ENCODE assay signal across 19 cellular contexts in genomic region chr17:80319999-80320344, GRCh38. TPM values are rescaled to one million over a fixed set of nuclear protein-coding genes. Genes with fewer than 3 reads are reported as not detected.
A peak's percentile ranks its signal among the peaks of the same experiment; 100 is the strongest.
DNase-seq lines count a peak whose midpoint lies in the region; ATAC-seq, FAIRE-seq and TF ChIP-seq lines count a peak whose summit lies in the region.
"Had no signal": no experiment of that assay in that cellular context is flagged by ENCODE, and none has a peak within 500 bp of the region (broad histone marks: within the 10 kb centered on the region; RNA-seq: fewer than 3 reads in every experiment).

No MANE protein-coding gene starts in this region.

- ATAC-seq in activated naive CD4-positive, alpha-beta T cell treated with anti-CD3 and anti-CD28 coated beads, Interleukin-2, amount 50 U/mL, for 72 hours = no peak
- ATAC-seq in K562 = peak; percentile 69
- peak; percentile 66 for ATAC-seq in stimulated activated effector memory CD8-positive, alpha-beta T cell treated with anti-CD3 and anti-CD28 coated beads, Interleukin-12 subunit alpha, Interleukin-12 subunit beta, amount 100 ng/mL, for 72 hours

- H3K27ac Mint-ChIP-seq in activated naive CD4-positive, alpha-beta T cell treated with anti-CD3 and anti-CD28 coated beads, Interleukin-2, amount 50 U/mL, for 72 hours = peak overlapping the region; percentile 14 to 84
- peak overlapping the region; percentile 18 for H3K27ac Mint-ChIP-seq in activated CD4-positive, alpha-beta memory T cell treated with anti-CD3 and anti-CD28 coated beads for 36 hours
- peak overlapping the region; percentile 17 for H3K27ac Mint-ChIP-seq in stimulated activated effector memory CD8-positive, alpha-beta T cell treated with anti-CD3 and anti-CD28 coated beads, Interleukin-12 subunit alpha, Interleukin-12 subunit beta, amount 100 ng/mL, for 72 hours
- H3K27ac Mint-ChIP-seq: IgD-negative memory B cell had no signal

- no peaks in the 10 kb centered on the region for H3K79me2 ChIP-seq in K562 (ENCODE audit: control insufficient read depth, insufficient read depth, low read length)

- H3K36me3 Mint-ChIP-seq in activated naive CD4-positive, alpha-beta T cell treated with anti-CD3 and anti-CD28 coated beads, Interleukin-2, amount 50 U/mL, for 72 hours = peaks cover 51 to 75% of the 10 kb centered on the region in 2 donors
- H3K36me3 Mint-ChIP-seq in activated CD4-positive, alpha-beta memory T cell treated with anti-CD3 and anti-CD28 coated beads for 36 hours = peaks cover 82% of the 10 kb centered on the region
- peaks cover 98% of the 10 kb centered on the region for H3K36me3 Mint-ChIP-seq in stimulated activated effector memory CD8-positive, alpha-beta T cell treated with anti-CD3 and anti-CD28 coated beads, Interleukin-12 subunit alpha, Interleukin-12 subunit beta, amount 100 ng/mL, for 72 hours

- H3K36me3 ChIP-seq in K562 (ENCODE audit: control insufficient read depth, insufficient read depth, low read length) = peaks cover 53% of the 10 kb centered on the region; the same call in 2 of the 3 replicates

- H3K27ac ChIP-seq in K562 (ENCODE audit: extremely low read depth, low read depth, low read length) = peak overlapping the region; percentile 71

- H3K4me2 ChIP-seq in K562 (ENCODE audit: insufficient read depth, low read length) = no peak overlapping the region

- no peak overlapping the region for H3K9ac ChIP-seq in K562 (ENCODE audit: insufficient read depth in 1 of 2, low read depth in 2 of 2, low read length in 2 of 2)

- no peak for DNase-seq in activated naive CD4-positive, alpha-beta T cell treated with anti-CD3 and anti-CD28 coated beads, Interleukin-2, amount 50 U/mL, for 72 hours (ENCODE audit: low spot score in 2 of 2)
- no peak for DNase-seq in activated naive CD4-positive, alpha-beta T cell treated with Interleukin-2 at 50 U/mL for 16 hours
- no peak for DNase-seq in activated CD4-positive, alpha-beta memory T cell treated with anti-CD3 and anti-CD28 coated beads for 36 hours
- DNase-seq in K562 (ENCODE audit: extremely low read depth in 1 of 4, low spot score in 3 of 4) = peak; percentile 18 to 30 (median 26)
- no peak for DNase-seq in stimulated activated effector memory CD8-positive, alpha-beta T cell treated with anti-CD3 and anti-CD28 coated beads, Interleukin-12 subunit alpha, Interleukin-12 subunit beta, amount 100 ng/mL, for 72 hours (ENCODE audit: low spot score in 2 of 2)
- DNase-seq in mucosa of gallbladder (ENCODE audit: low spot score) = no peak
- no peak for DNase-seq in MV-4-11 (lab: John Stamatoyannopoulos, UW)
- DNase-seq: Caco-2; DMS153; EL; H7; NCI-H1417; NCI-H2029; NCI-H2171; NCI-H446; NCI-H69; NK-92 treated with Interleukin-12 subunit alpha and Interleukin-12 subunit beta, amount 100 ng/mL, for 24 hours; SHP77 treated with DMSO at 0.1 percent for 48 hours had no signal

- H3K9me1 ChIP-seq in K562 (ENCODE audit: control insufficient read depth, insufficient read depth, low read length) = no peaks in the 10 kb centered on the region

- no peak overlapping the region for H3K4me3 Mint-ChIP-seq in activated CD4-positive, alpha-beta memory T cell treated with anti-CD3 and anti-CD28 coated beads for 36 hours
- no peak overlapping the region for H3K4me3 Mint-ChIP-seq in stimulated activated effector memory CD8-positive, alpha-beta T cell treated with anti-CD3 and anti-CD28 coated beads, Interleukin-12 subunit alpha, Interleukin-12 subunit beta, amount 100 ng/mL, for 72 hours
- H3K4me3 Mint-ChIP-seq: IgD-negative memory B cell had no signal

- no peaks in the 10 kb centered on the region for H4K20me1 ChIP-seq in K562 (replicated peaks; ENCODE audit: control insufficient read depth, insufficient read depth, low read length)

- peak; percentile 69 for FAIRE-seq in K562 (lab: Jason Lieb, UNC)

- POLR2A ChIA-PET in activated CD4-positive, alpha-beta memory T cell treated with anti-CD3 and anti-CD28 coated beads for 36 hours (lab: Charles Lee) = no interaction called here
- POLR2A ChIA-PET in K562 (lab: Yijun Ruan, JAX) = no interaction called here

- H2AFZ ChIP-seq in K562 (ENCODE audit: low read depth, low read length) = no peak overlapping the region

- TF ChIP-seq EP300 in K562 (IDR thresholded peaks at IDR 0.05; ENCODE audit: low read length) = peak; percentile 17; the same call in 1 of the 2 replicates

- H3K27me3 Mint-ChIP-seq in activated CD4-positive, alpha-beta memory T cell treated with anti-CD3 and anti-CD28 coated beads for 36 hours = no peaks in the 10 kb centered on the region
- H3K27me3 Mint-ChIP-seq: IgD-negative memory B cell had no signal

- H3K9me3 Mint-ChIP-seq in activated naive CD4-positive, alpha-beta T cell treated with anti-CD3 and anti-CD28 coated beads, Interleukin-2, amount 50 U/mL, for 72 hours = no peaks in the 10 kb centered on the region
- H3K9me3 Mint-ChIP-seq in activated CD4-positive, alpha-beta memory T cell treated with anti-CD3 and anti-CD28 coated beads for 36 hours = no peaks in the 10 kb centered on the region
- no peaks in the 10 kb centered on the region for H3K9me3 Mint-ChIP-seq in stimulated activated effector memory CD8-positive, alpha-beta T cell treated with anti-CD3 and anti-CD28 coated beads, Interleukin-12 subunit alpha, Interleukin-12 subunit beta, amount 100 ng/mL, for 72 hours

- 26% methylated on average over 4 of the region's 4 CpGs for WGBS in K562 (ENCODE audit: insufficient coverage, low coverage, missing lambda C conversion rate)

- H3K9me3 ChIP-seq in K562 (replicated peaks; ENCODE audit: control insufficient read depth, insufficient read depth, low read depth, low read length) = no peaks in the 10 kb centered on the region; the same call in 1 of the 2 replicates
- H3K9me3 ChIP-seq: Caco-2 had no signal

- no TSS peak for BruUV-seq in K562 (replicated peaks; lab: Mats Ljungman, UMichigan)

- TF ChIP-seq RAD21 in K562 (CRISPR knock-in tag; conservative IDR thresholded peaks at IDR 0.05 in 1 of 2, IDR thresholded peaks at IDR 0.05 in 1 of 2) = no peak

- H3K27me3 ChIP-seq in K562 (ENCODE audit: control insufficient read depth in 2 of 2, insufficient read depth in 2 of 2, low read length in 2 of 2) = no peaks in the 10 kb centered on the region

- intact Hi-C loops in activated CD4-positive, alpha-beta memory T cell treated with anti-CD3 and anti-CD28 coated beads for 36 hours (cut with micrococcal nuclease) = no loop called here
- intact Hi-C loops in K562 (cut with micrococcal nuclease) = no loop called here

- peaks cover 13% of the 10 kb centered on the region for H3K4me1 Mint-ChIP-seq in activated CD4-positive, alpha-beta memory T cell treated with anti-CD3 and anti-CD28 coated beads for 36 hours (ENCODE audit: low read depth)
- peaks cover 24% of the 10 kb centered on the region for H3K4me1 Mint-ChIP-seq in stimulated activated effector memory CD8-positive, alpha-beta T cell treated with anti-CD3 and anti-CD28 coated beads, Interleukin-12 subunit alpha, Interleukin-12 subunit beta, amount 100 ng/mL, for 72 hours

- in situ Hi-C loops in K562 (cut with MboI) = no loop called here

- peaks cover 3 to 6% of the 10 kb centered on the region in 2 experiments; a peak in 3 of 5 replicates for H3K4me1 ChIP-seq in K562 (replicated peaks in 1 of 2; ENCODE audit: control insufficient read depth in 2 of 2, insufficient read depth in 2 of 2, low read length in 2 of 2)
- H3K4me1 ChIP-seq: Caco-2 had no signal

- no peak overlapping the region for H3K4me3 ChIP-seq in K562

- no peak for TF ChIP-seq CTCF in K562 (IDR thresholded peaks at IDR 0.05 in 2 of 3, conservative IDR thresholded peaks at IDR 0.05 in 1 of 3; ENCODE audit: insufficient read depth in 2 of 3, low read depth in 1 of 3, low read length in 3 of 3)

- no peak for TF ChIP-seq POLR2A in K562 (conservative IDR thresholded peaks at IDR 0.05)

- CTCF ChIA-PET in activated CD4-positive, alpha-beta memory T cell treated with anti-CD3 and anti-CD28 coated beads for 36 hours (lab: Charles Lee) = no interaction called here
- CTCF ChIA-PET in K562 (lab: Yijun Ruan, JAX; ENCODE audit: low intra/inter-chr PET ratio) = no interaction called here

TF ChIP-seq in K562, 482 proteins besides CTCF, POLR2A, EP300 and RAD21 (continues in another document):
- TF ChIP-seq LEF1 (IDR thresholded peaks at IDR 0.05) (0 out of 2 replicates have a peak, but pooled peaks have one; percentile 20), MAFF (IDR thresholded peaks at IDR 0.05; ENCODE audit: low read length) (0 out of 2 replicates have a peak, but pooled peaks have one; percentile 14), IRF2 (CRISPR knock-in tag; IDR thresholded peaks at IDR 0.05) (no peak), NFE2 (IDR thresholded peaks at IDR 0.05; ENCODE audit: low read depth) (peak; percentile 62), MAFG (tag; conservative IDR thresholded peaks at IDR 0.05) (peak; percentile 34), C11orf30 (IDR thresholded peaks at IDR 0.05; ENCODE audit: low read depth) (peak; percentile 79)
- TF ChIP-seq, protein P1, sequence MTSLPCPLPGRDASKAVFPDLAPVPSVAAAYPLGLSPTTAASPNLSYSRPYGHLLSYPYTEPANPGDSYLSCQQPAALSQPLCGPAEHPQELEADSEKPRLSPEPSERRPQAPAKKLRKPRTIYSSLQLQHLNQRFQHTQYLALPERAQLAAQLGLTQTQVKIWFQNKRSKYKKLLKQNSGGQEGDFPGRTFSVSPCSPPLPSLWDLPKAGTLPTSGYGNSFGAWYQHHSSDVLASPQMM (CRISPR knock-in tag; IDR thresholded peaks at IDR 0.05) = no peak

RNA-seq across cellular contexts. Expression of gene RNF213, which starts 59.3 kb away (rescaled TPM):
- total RNA-seq in activated naive CD4-positive, alpha-beta T cell treated with anti-CD3 and anti-CD28 coated beads, Interleukin-2, amount 50 U/mL, for 72 hours = 100 to 1,000 TPM; 415 to 602 TPM
- 100 to 1,000 TPM; 421 to 440 TPM for total RNA-seq in activated CD4-positive, alpha-beta memory T cell treated with anti-CD3 and anti-CD28 coated beads for 36 hours
- total RNA-seq in K562 (2011; cell fraction: chromatin; rRNA removed; ENCODE audit: low replicate concordance) = 548 and 579 TPM in 2 replicates
- total RNA-seq in K562 (2011; cell fraction: nucleolus; rRNA removed) = 219 and 226 TPM in 2 replicates
- total RNA-seq in K562 (2011; cell fraction: nucleoplasm; rRNA removed) = 260 and 263 TPM in 2 replicates
- total RNA-seq in K562 (2014; rRNA removed) (13.2 and 17.1 TPM in 2 replicates), K562 (2014; rRNA removed; fragmentation: Illumina TruSeq; extraction: Trizol) (19.8 and 20.9 TPM in 2 replicates), K562 (2015; rRNA removed; fragmentation: Illumina TruSeq; extraction: Trizol) (17.8 and 17.9 TPM in 2 replicates), K562 (2021) (33.6 and 34.3 TPM in 2 replicates), mucosa of gallbladder (147 TPM)
- polyA plus RNA-seq in K562 (2011; rRNA removed) (26.7 and 36.2 TPM in 2 replicates), K562 (2014; fragmentation: Illumina TruSeq; extraction: Trizol) (24.2 and 26.9 TPM in 2 replicates), K562 (2014; fragmentation: Nextera tagmentation; extraction: Ambion mirVana) (1 to 10 TPM; 5.3 to 7.1 TPM), K562 (2014; rRNA removed) (15.9 and 20.1 TPM in 2 replicates)
- polyA plus RNA-seq in K562 (2011; cell fraction: cytosol; rRNA removed) = 14.1 and 15.8 TPM in 2 replicates
- polyA plus RNA-seq in K562 (2011; cell fraction: nucleus; rRNA removed) = 220 and 234 TPM in 2 replicates
- 27.2 and 54.8 TPM in 2 replicates for polyA plus RNA-seq in K562 (2012)
- 58.3 and 80.5 TPM in 2 replicates for polyA minus RNA-seq in K562 (2011; rRNA and poly(A)+ RNA removed)
- 48.1 and 56.1 TPM in 2 replicates for polyA minus RNA-seq in K562 (2011; cell fraction: cytosol; rRNA and poly(A)+ RNA removed)
- 71.6 and 112 TPM in 2 replicates for polyA minus RNA-seq in K562 (2011; cell fraction: nucleus; rRNA and poly(A)+ RNA removed)

Comparison
In these comparisons a context has a peak if more than half of its experiments do, and no peak if none do; other contexts are left out.
1. ATAC-seq: peak in K562 (single experiment) and stimulated activated effector memory CD8-positive, alpha-beta T cell treated with anti-CD3 and anti-CD28 coated beads, Interleukin-12 subunit alpha, Interleukin-12 subunit beta, amount 100 ng/mL, for 72 hours (single experiment); none in activated naive CD4-positive, alpha-beta T cell treated with anti-CD3 and anti-CD28 coated beads, Interleukin-2, amount 50 U/mL, for 72 hours (0 of 2).
2. DNase-seq: peak in K562 (4 of 4); none in activated naive CD4-positive, alpha-beta T cell treated with anti-CD3 and anti-CD28 coated beads, Interleukin-2, amount 50 U/mL, for 72 hours (0 of 2), activated naive CD4-positive, alpha-beta T cell treated with Interleukin-2 at 50 U/mL for 16 hours (single experiment), activated CD4-positive, alpha-beta memory T cell treated with anti-CD3 and anti-CD28 coated beads for 36 hours (single experiment), stimulated activated effector memory CD8-positive, alpha-beta T cell treated with anti-CD3 and anti-CD28 coated beads, Interleukin-12 subunit alpha, Interleukin-12 subunit beta, amount 100 ng/mL, for 72 hours (0 of 2), mucosa of gallbladder (single experiment) and MV-4-11 (single experiment).
3. Peak in every context shown above with its lines, with median percentiles within 50 percentile points of each other: H3K27ac Mint-ChIP-seq.